ENCODE assay signal across 6 cellular contexts in genomic region chr1:87413846-87414245, GRCh38.
A peak's percentile ranks its signal among the peaks of the same experiment; 100 is the strongest.
DNase-seq lines count a peak whose midpoint lies in the region; ATAC-seq, FAIRE-seq and TF ChIP-seq lines count a peak whose summit lies in the region.
"Not testable (repeated sequence)": the region's sequence is repeated elsewhere in the genome, so short reads cannot be mapped to it uniquely, and the experiment has no call there.

No MANE protein-coding gene starts in this region.

- 0% methylated on average over 2 of the region's 2 CpGs for WGBS in K562 (ENCODE audit: insufficient coverage, low coverage, missing lambda C conversion rate)
- WGBS in trophoblast cell (ENCODE audit: extremely low coverage, insufficient coverage, insufficient read length), result no CpG with 5 or more reads among the region's 2 CpGs

- not testable (repeated sequence) for H3K14ac ChIP-seq in trophoblast cell (ENCODE audit: low read length)

- not testable (repeated sequence) for ATAC-seq in K562

- not testable (repeated sequence) for TF ChIP-seq CTCF in OCI-LY1 (IDR thresholded peaks at IDR 0.05; ENCODE audit: low read length); SU-DHL-6 (IDR thresholded peaks at IDR 0.05; ENCODE audit: insufficient read depth, low read length, poor library complexity, severe bottlenecking); K562 (IDR thresholded peaks at IDR 0.05 in 2 of 3, conservative IDR thresholded peaks at IDR 0.05 in 1 of 3; ENCODE audit: insufficient read depth in 2 of 3, low read depth in 1 of 3, low read length in 3 of 3); MCF 10A (IDR thresholded peaks at IDR 0.05; ENCODE audit: unreplicated experiment)

- BruUV-seq in K562 (replicated peaks; lab: Mats Ljungman, UMichigan); MCF 10A (replicated peaks; lab: Mats Ljungman, UMichigan): not testable (repeated sequence)

- H3K4me3 ChIP-seq in OCI-LY1 (ENCODE audit: low read depth, low read length, poor library complexity, severe bottlenecking); SU-DHL-6 (ENCODE audit: insufficient read depth, low read length, poor library complexity, severe bottlenecking); K562; trophoblast cell (ENCODE audit: low read depth, low read length): not testable (repeated sequence)

- POLR2A ChIA-PET in K562 (lab: Yijun Ruan, JAX); MCF 10A (lab: Yijun Ruan, JAX): not testable (repeated sequence)

- H4K20me1 ChIP-seq in OCI-LY1 (ENCODE audit: insufficient read depth, low read length); SU-DHL-6 (ENCODE audit: low read depth, low read length); K562 (replicated peaks; ENCODE audit: control insufficient read depth, insufficient read depth, low read length): not testable (repeated sequence)

- intact Hi-C loops in K562 (cut with micrococcal nuclease); MCF 10A (cut with micrococcal nuclease): not testable (repeated sequence)

- H4K91ac ChIP-seq in trophoblast cell (ENCODE audit: low read depth, low read length), result not testable (repeated sequence)

- not testable (repeated sequence) for H3K27me3 Mint-ChIP-seq in MCF 10A (ENCODE audit: insufficient read depth, unreplicated experiment)

- not testable (repeated sequence) for H3K4ac ChIP-seq in trophoblast cell (ENCODE audit: low read depth, low read length)

- DNase-seq in K562 (ENCODE audit: extremely low read depth in 1 of 4, low spot score in 3 of 4), result not testable (repeated sequence)
- DNase-seq in MCF 10A (ENCODE audit: unreplicated experiment) (peak; percentile 14), trophoblast cell (peak; percentile 51 to 64), renal cortical epithelial cell (ENCODE audit: low read depth) (peak; percentile 29)

- not testable (repeated sequence) for H3K36me3 Mint-ChIP-seq in MCF 10A (ENCODE audit: insufficient read depth, unreplicated experiment)

- H3K9me3 Mint-ChIP-seq in MCF 10A (ENCODE audit: unreplicated experiment), result not testable (repeated sequence)

- not testable (repeated sequence) for H3F3A ChIP-seq in OCI-LY1 (ENCODE audit: insufficient read depth, low read length)
- H3F3A ChIP-seq in SU-DHL-6 (ENCODE audit: insufficient read depth), result peaks cover 27% of the 10 kb centered on the region

- not testable (repeated sequence) for H4K12ac ChIP-seq in trophoblast cell (ENCODE audit: low read depth, low read length)

- H3K9me1 ChIP-seq in K562 (ENCODE audit: control insufficient read depth, insufficient read depth, low read length), result not testable (repeated sequence)

- H3K9ac ChIP-seq in OCI-LY1 (ENCODE audit: low read length); SU-DHL-6 (ENCODE audit: low read length); K562 (ENCODE audit: insufficient read depth in 1 of 2, low read depth in 2 of 2, low read length in 2 of 2); trophoblast cell (ENCODE audit: low read length): not testable (repeated sequence)

- CTCF ChIA-PET in K562 (lab: Yijun Ruan, JAX; ENCODE audit: low intra/inter-chr PET ratio), result not testable (repeated sequence)
- CTCF ChIA-PET in MCF 10A (lab: Yijun Ruan, JAX), result interaction anchor here (0.7 kb wide), 1 partner anchor 538 kb away, joined by 4 read pairs; no protein-coding TSS in a partner anchor

- not testable (repeated sequence) for TF ChIP-seq RAD21 in K562 (CRISPR knock-in tag; conservative IDR thresholded peaks at IDR 0.05 in 1 of 2, IDR thresholded peaks at IDR 0.05 in 1 of 2)

- not testable (repeated sequence) for H2AK5ac ChIP-seq in trophoblast cell (ENCODE audit: low read length)

- H3K9me2 ChIP-seq in OCI-LY1 (ENCODE audit: low read depth, low read length); SU-DHL-6 (replicated peaks; ENCODE audit: insufficient read depth, low read length): not testable (repeated sequence)

- not testable (repeated sequence) for H3K27ac Mint-ChIP-seq in MCF 10A (ENCODE audit: low read depth, unreplicated experiment)

- H2BK5ac ChIP-seq in trophoblast cell (ENCODE audit: low read depth, low read length, poor library complexity), result not testable (repeated sequence)

- in situ Hi-C loops in K562 (cut with MboI), result not testable (repeated sequence)

- H3K4me1 Mint-ChIP-seq in MCF 10A (ENCODE audit: insufficient read depth, unreplicated experiment), result not testable (repeated sequence)

- not testable (repeated sequence) for H3K79me2 ChIP-seq in OCI-LY1 (ENCODE audit: insufficient read depth, low read length); K562 (ENCODE audit: control insufficient read depth, insufficient read depth, low read length); trophoblast cell (ENCODE audit: control insufficient read depth, insufficient read depth, low read length, poor library complexity)
- peaks cover 14% of the 10 kb centered on the region; the same call in 1 of the 2 replicates for H3K79me2 ChIP-seq in SU-DHL-6 (ENCODE audit: insufficient read depth, low read length)

- not testable (repeated sequence) for H3K23ac ChIP-seq in trophoblast cell (ENCODE audit: low read length)

- not testable (repeated sequence) for H4K8ac ChIP-seq in trophoblast cell (ENCODE audit: low read depth, low read length)

- H3K27ac ChIP-seq in OCI-LY1 (ENCODE audit: low read depth, low read length, poor library complexity, severe bottlenecking) (peak overlapping the region; percentile 99), SU-DHL-6 (ENCODE audit: low read depth, low read length) (peak overlapping the region; percentile 97)
- not testable (repeated sequence) for H3K27ac ChIP-seq in K562 (ENCODE audit: extremely low read depth, low read depth, low read length); trophoblast cell (ENCODE audit: low read depth, low read length)

- not testable (repeated sequence) for FAIRE-seq in K562 (lab: Jason Lieb, UNC)

- not testable (repeated sequence) for TF ChIP-seq EP300 in K562 (IDR thresholded peaks at IDR 0.05; ENCODE audit: low read length)

- H2BK120ac ChIP-seq in trophoblast cell (ENCODE audit: insufficient read depth, low read length, poor library complexity), result not testable (repeated sequence)

- H3K9me3 ChIP-seq in OCI-LY1 (ENCODE audit: low read length); SU-DHL-6 (ENCODE audit: insufficient read depth, low read length); K562 (replicated peaks; ENCODE audit: control insufficient read depth, insufficient read depth, low read depth, low read length); trophoblast cell (ENCODE audit: insufficient read depth, low read depth, low read length): not testable (repeated sequence)

- not testable (repeated sequence) for H2AFZ ChIP-seq in OCI-LY1 (ENCODE audit: low read length); SU-DHL-6 (ENCODE audit: low read depth, low read length, severe bottlenecking); K562 (ENCODE audit: low read depth, low read length); trophoblast cell (ENCODE audit: insufficient read depth, low read length, poor library complexity)

- not testable (repeated sequence) for H3K4me2 ChIP-seq in OCI-LY1 (ENCODE audit: low read length); SU-DHL-6 (ENCODE audit: low read depth, low read length, poor library complexity, severe bottlenecking); K562 (ENCODE audit: insufficient read depth, low read length); trophoblast cell (ENCODE audit: low read length)

- H3K18ac ChIP-seq in trophoblast cell (ENCODE audit: low read length), result not testable (repeated sequence)

- H3K27me3 ChIP-seq in OCI-LY1 (ENCODE audit: insufficient read depth, low read length); SU-DHL-6 (ENCODE audit: low read length); K562 (ENCODE audit: control insufficient read depth in 2 of 2, insufficient read depth in 2 of 2, low read length in 2 of 2); trophoblast cell (ENCODE audit: insufficient read depth, low read length): not testable (repeated sequence)

- H3K36me3 ChIP-seq in OCI-LY1 (ENCODE audit: insufficient read depth, low read length); SU-DHL-6 (ENCODE audit: low read length); K562 (ENCODE audit: control insufficient read depth, insufficient read depth, low read length); trophoblast cell (ENCODE audit: control insufficient read depth in 1 of 2, insufficient read depth in 2 of 2, low read length in 2 of 2): not testable (repeated sequence)

- peaks cover 53% of the 10 kb centered on the region for H3K4me1 ChIP-seq in OCI-LY1 (ENCODE audit: insufficient read depth, low read length, severe bottlenecking)
- not testable (repeated sequence) for H3K4me1 ChIP-seq in K562 (replicated peaks in 1 of 2; ENCODE audit: control insufficient read depth in 2 of 2, insufficient read depth in 2 of 2, low read length in 2 of 2); trophoblast cell (ENCODE audit: control insufficient read depth in 1 of 2, insufficient read depth in 2 of 2, low read length in 2 of 2)

- TF ChIP-seq POLR2A in K562 (conservative IDR thresholded peaks at IDR 0.05), result not testable (repeated sequence)

- not testable (repeated sequence) for H3K4me3 Mint-ChIP-seq in MCF 10A (ENCODE audit: unreplicated experiment)

- not testable (repeated sequence) for H3K79me1 ChIP-seq in trophoblast cell (ENCODE audit: low read length)

- H2BK12ac ChIP-seq in trophoblast cell (ENCODE audit: low read length), result not testable (repeated sequence)

TF ChIP-seq in K562, 482 proteins besides CTCF, POLR2A, EP300 and RAD21:
- TF ChIP-seq, protein P1, sequence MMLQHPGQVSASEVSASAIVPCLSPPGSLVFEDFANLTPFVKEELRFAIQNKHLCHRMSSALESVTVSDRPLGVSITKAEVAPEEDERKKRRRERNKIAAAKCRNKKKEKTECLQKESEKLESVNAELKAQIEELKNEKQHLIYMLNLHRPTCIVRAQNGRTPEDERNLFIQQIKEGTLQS (IDR thresholded peaks at IDR 0.05), result 0 out of 2 replicates have a peak, but pooled peaks have one; percentile 10
- TF ChIP-seq, protein P1 (CRISPR knock-in tag; conservative IDR thresholded peaks at IDR 0.05), result not testable (repeated sequence)
